Comparison of ENCODE assay signal across 18 cellular contexts in genomic region chr6:40972814-40973213, GRCh38.
DNase-seq lines count a peak whose midpoint lies in the region; ATAC-seq and TF ChIP-seq lines count a peak whose summit lies in the region.
"Had no signal": no experiment of that assay in that cellular context is flagged by ENCODE, and none has a peak within 500 bp of the region (broad histone marks: within the 10 kb centered on the region; RNA-seq: fewer than 3 reads in every experiment).

No MANE protein-coding gene starts in this region.

- H3K36me3 ChIP-seq in liver (ENCODE audit: control insufficient read depth in 4 of 4, insufficient read depth in 3 of 4, low read depth in 1 of 4, low read length in 3 of 4) = no peaks in the 10 kb centered on the region
- H3K36me3 ChIP-seq: BLaER1 had no signal

- TF ChIP-seq CTCF in liver (IDR thresholded peaks at IDR 0.05; ENCODE audit: low read depth, low read length, missing input control) = no peak
- TF ChIP-seq CTCF in natural killer cell (IDR thresholded peaks at IDR 0.05) = no peak
- no peak for TF ChIP-seq CTCF in WTC11 (IDR thresholded peaks at IDR 0.05)

- intact Hi-C loops in natural killer cell (cut with micrococcal nuclease) = no loop called here

- no peak overlapping the region for H3K9ac ChIP-seq in liver (ENCODE audit: low read depth in 1 of 2, low read length in 2 of 2)
- H3K9ac ChIP-seq: BLaER1 had no signal

- DNase-seq in NCI-H1105 treated with DMSO at 0.1 percent for 48 hours (lab: John Stamatoyannopoulos, UW) (peak; percentile 47), NCI-H1105 (lab: John Stamatoyannopoulos, UW) (no peak), DMS53 (lab: John Stamatoyannopoulos, UW) (peak; percentile 71), NCI-H774 (lab: John Stamatoyannopoulos, UW) (peak; percentile 50), natural killer cell (no peak), WTC11 (ENCODE audit: low spot score) (no peak)
- DNase-seq: Caco-2; CD4-positive, CD25-positive, alpha-beta regulatory T cell; CD8-positive, alpha-beta T cell; DMS 273 treated with DMSO at 0.1 percent for 48 hours; DND-41; H7; HCEC 1CT had no signal

- H3K27ac ChIP-seq in liver (ENCODE audit: low read depth in 1 of 2, low read length in 2 of 2) = no peak overlapping the region
- H3K27ac ChIP-seq: 22Rv1, BLaER1, C4-2B had no signal

- POLR2A ChIA-PET in WTC11 (lab: Charles Lee) = no interaction called here

- H3K27me3 Mint-ChIP-seq in natural killer cell (ENCODE audit: low read depth in 2 of 2) = peaks cover 48 to 78% of the 10 kb centered on the region in 2 donors
- H3K27me3 Mint-ChIP-seq in WTC11 (ENCODE audit: low read depth) = peaks cover 79% of the 10 kb centered on the region

- no peak for TF ChIP-seq RAD21 in liver (IDR thresholded peaks at IDR 0.05)

- CTCF ChIA-PET in WTC11 (lab: Charles Lee) = no interaction called here

- H3K9me3 Mint-ChIP-seq in natural killer cell = no peaks in the 10 kb centered on the region
- peaks cover 8% of the 10 kb centered on the region for H3K9me3 Mint-ChIP-seq in WTC11

- no peaks in the 10 kb centered on the region for H3K36me3 Mint-ChIP-seq in natural killer cell
- peaks cover 5% of the 10 kb centered on the region; the same call in 1 of the 2 replicates for H3K36me3 Mint-ChIP-seq in WTC11
- H3K36me3 Mint-ChIP-seq: CD4-positive, CD25-positive, alpha-beta regulatory T cell; CD8-positive, alpha-beta T cell had no signal

- H3K27me3 ChIP-seq in liver (ENCODE audit: control insufficient read depth in 4 of 4, insufficient read depth in 4 of 4, low read length in 3 of 4) = no peaks in the 10 kb centered on the region
- H3K27me3 ChIP-seq: BLaER1 had no signal

- ATAC-seq in natural killer cell (no peak), WTC11 (no peak)
- ATAC-seq: CD8-positive, alpha-beta T cell had no signal

- no peaks in the 10 kb centered on the region for H3K4me1 Mint-ChIP-seq in natural killer cell
- peaks cover 16% of the 10 kb centered on the region for H3K4me1 Mint-ChIP-seq in WTC11
- H3K4me1 Mint-ChIP-seq: B cell; CD4-positive, CD25-positive, alpha-beta regulatory T cell had no signal

- H3K4me1 ChIP-seq in liver (ENCODE audit: control insufficient read depth in 4 of 4, insufficient read depth in 4 of 4, low read length in 3 of 4) = no peaks in the 10 kb centered on the region
- H3K4me1 ChIP-seq: BLaER1, Caco-2 had no signal

- WGBS in liver = 50% methylated on average over 3 of the region's 3 CpGs

- H3K27ac Mint-ChIP-seq in natural killer cell (no peak overlapping the region), WTC11 (no peak overlapping the region)
- H3K27ac Mint-ChIP-seq: B cell; CD4-positive, CD25-positive, alpha-beta regulatory T cell; CD8-positive, alpha-beta T cell had no signal

- H3K9me3 ChIP-seq in liver (ENCODE audit: control insufficient read depth in 4 of 4, low read length in 3 of 4) = peaks cover 0 to 1% (median 0%) of the 10 kb centered on the region in 4 donors
- H3K9me3 ChIP-seq: Caco-2 had no signal

- H3K4me3 ChIP-seq in liver (ENCODE audit: low read depth in 1 of 3, low read length in 3 of 3) = no peak overlapping the region
- H3K4me3 ChIP-seq: BLaER1 had no signal

- H3K4me3 Mint-ChIP-seq in natural killer cell = no peak overlapping the region
- no peak overlapping the region for H3K4me3 Mint-ChIP-seq in WTC11
- H3K4me3 Mint-ChIP-seq: B cell; CD4-positive, CD25-positive, alpha-beta regulatory T cell; CD8-positive, alpha-beta T cell had no signal

TF ChIP-seq in liver, 16 proteins besides CTCF, POLR2A, EP300 and RAD21:
- TF ChIP-seq RXRA (IDR thresholded peaks at IDR 0.05) (no peak), HNF4A (conservative IDR thresholded peaks at IDR 0.05) (peak; percentile 7 to 24), GABPA (IDR thresholded peaks at IDR 0.05 in 1 of 2, conservative IDR thresholded peaks at IDR 0.05 in 1 of 2) (no peak), MAX (IDR thresholded peaks at IDR 0.05) (no peak), FOXA2 (IDR thresholded peaks at IDR 0.05) (no peak), ZBTB33 (IDR thresholded peaks at IDR 0.05) (no peak), NR2F2 (IDR thresholded peaks at IDR 0.05) (no peak)

TF ChIP-seq in WTC11, 78 proteins besides CTCF, POLR2A, EP300 and RAD21 (continues in another document):
- TF ChIP-seq ATF6 (CRISPR knock-in tag; IDR thresholded peaks at IDR 0.05) (no peak), ZNF263 (CRISPR knock-in tag; IDR thresholded peaks at IDR 0.05; ENCODE audit: low read depth) (no peak), FOXP1 (CRISPR knock-in tag; IDR thresholded peaks at IDR 0.05; ENCODE audit: borderline replicate concordance) (no peak), ZNF671 (CRISPR knock-in tag; IDR thresholded peaks at IDR 0.05) (no peak), ETV6 (CRISPR knock-in tag; IDR thresholded peaks at IDR 0.05) (no peak), AR (CRISPR knock-in tag; IDR thresholded peaks at IDR 0.05) (no peak), CREM (CRISPR knock-in tag; IDR thresholded peaks at IDR 0.05) (no peak), ZNF425 (CRISPR knock-in tag; conservative IDR thresholded peaks at IDR 0.05) (no peak), ZBTB43 (CRISPR knock-in tag; IDR thresholded peaks at IDR 0.05) (no peak), NR2C2 (CRISPR knock-in tag; IDR thresholded peaks at IDR 0.05) (no peak), NFE2L1 (CRISPR knock-in tag; IDR thresholded peaks at IDR 0.05) (no peak), JAZF1 (CRISPR knock-in tag; IDR thresholded peaks at IDR 0.05) (no peak)

Comparison
In these comparisons a context has a peak if more than half of its experiments do, and no peak if none do; other contexts are left out.
1. DNase-seq: peak in NCI-H1105 treated with DMSO at 0.1 percent for 48 hours (single experiment), DMS53 (single experiment) and NCI-H774 (single experiment); none in NCI-H1105 (single experiment), natural killer cell (single experiment) and WTC11 (single experiment).